1 cellular context compared by ENCODE assay signal in genomic region chr12:121128908-121129704, GRCh38.
TF ChIP-seq lines count a peak whose summit lies in the region.

No MANE protein-coding gene starts in this region.

TF ChIP-seq in K562, 482 proteins besides CTCF, POLR2A, EP300 and RAD21 (continued from another document and continues in another):
- TF ChIP-seq, protein P1, sequence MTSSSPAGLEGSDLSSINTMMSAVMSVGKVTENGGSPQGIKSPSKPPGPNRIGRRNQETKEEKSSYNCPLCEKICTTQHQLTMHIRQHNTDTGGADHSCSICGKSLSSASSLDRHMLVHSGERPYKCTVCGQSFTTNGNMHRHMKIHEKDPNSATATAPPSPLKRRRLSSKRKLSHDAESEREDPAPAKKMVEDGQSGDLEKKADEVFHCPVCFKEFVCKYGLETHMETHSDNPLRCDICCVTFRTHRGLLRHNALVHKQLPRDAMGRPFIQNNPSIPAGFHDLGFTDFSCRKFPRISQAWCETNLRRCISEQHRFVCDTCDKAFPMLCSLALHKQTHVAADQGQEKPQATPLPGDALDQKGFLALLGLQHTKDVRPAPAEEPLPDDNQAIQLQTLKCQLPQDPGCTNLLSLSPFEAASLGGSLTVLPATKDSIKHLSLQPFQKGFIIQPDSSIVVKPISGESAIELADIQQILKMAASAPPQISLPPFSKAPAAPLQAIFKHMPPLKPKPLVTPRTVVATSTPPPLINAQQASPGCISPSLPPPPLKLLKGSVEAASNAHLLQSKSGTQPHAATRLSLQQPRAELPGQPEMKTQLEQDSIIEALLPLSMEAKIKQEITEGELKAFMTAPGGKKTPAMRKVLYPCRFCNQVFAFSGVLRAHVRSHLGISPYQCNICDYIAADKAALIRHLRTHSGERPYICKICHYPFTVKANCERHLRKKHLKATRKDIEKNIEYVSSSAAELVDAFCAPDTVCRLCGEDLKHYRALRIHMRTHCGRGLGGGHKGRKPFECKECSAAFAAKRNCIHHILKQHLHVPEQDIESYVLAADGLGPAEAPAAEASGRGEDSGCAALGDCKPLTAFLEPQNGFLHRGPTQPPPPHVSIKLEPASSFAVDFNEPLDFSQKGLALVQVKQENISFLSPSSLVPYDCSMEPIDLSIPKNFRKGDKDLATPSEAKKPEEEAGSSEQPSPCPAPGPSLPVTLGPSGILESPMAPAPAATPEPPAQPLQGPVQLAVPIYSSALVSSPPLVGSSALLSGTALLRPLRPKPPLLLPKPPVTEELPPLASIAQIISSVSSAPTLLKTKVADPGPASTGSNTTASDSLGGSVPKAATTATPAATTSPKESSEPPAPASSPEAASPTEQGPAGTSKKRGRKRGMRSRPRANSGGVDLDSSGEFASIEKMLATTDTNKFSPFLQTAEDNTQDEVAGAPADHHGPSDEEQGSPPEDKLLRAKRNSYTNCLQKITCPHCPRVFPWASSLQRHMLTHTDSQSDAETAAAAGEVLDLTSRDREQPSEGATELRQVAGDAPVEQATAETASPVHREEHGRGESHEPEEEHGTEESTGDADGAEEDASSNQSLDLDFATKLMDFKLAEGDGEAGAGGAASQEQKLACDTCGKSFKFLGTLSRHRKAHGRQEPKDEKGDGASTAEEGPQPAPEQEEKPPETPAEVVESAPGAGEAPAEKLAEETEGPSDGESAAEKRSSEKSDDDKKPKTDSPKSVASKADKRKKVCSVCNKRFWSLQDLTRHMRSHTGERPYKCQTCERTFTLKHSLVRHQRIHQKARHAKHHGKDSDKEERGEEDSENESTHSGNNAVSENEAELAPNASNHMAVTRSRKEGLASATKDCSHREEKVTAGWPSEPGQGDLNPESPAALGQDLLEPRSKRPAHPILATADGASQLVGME (CRISPR knock-in tag; IDR thresholded peaks at IDR 0.05) = no peak
- no peak for TF ChIP-seq PRPF4 (IDR thresholded peaks at IDR 0.05; ENCODE audit: insufficient read depth, low read depth, low read length, poor library complexity, severe bottlenecking)
- TF ChIP-seq POLR3A (IDR thresholded peaks at IDR 0.05; ENCODE audit: borderline replicate concordance, extremely low read depth, insufficient read depth, insufficient read length) = no peak
- no peak for TF ChIP-seq ZNF512 (tag; IDR thresholded peaks at IDR 0.05)
- TF ChIP-seq XRCC4 (IDR thresholded peaks at IDR 0.05; ENCODE audit: extremely low read depth, insufficient read depth, insufficient read length) = no peak
- no peak for TF ChIP-seq NONO (IDR thresholded peaks at IDR 0.05; ENCODE audit: low read depth in 2 of 2, low read length in 1 of 2)
- no peak for TF ChIP-seq RBM14 (IDR thresholded peaks at IDR 0.05; ENCODE audit: borderline replicate concordance, insufficient read depth, low read depth, low read length)
- TF ChIP-seq, protein P2, sequence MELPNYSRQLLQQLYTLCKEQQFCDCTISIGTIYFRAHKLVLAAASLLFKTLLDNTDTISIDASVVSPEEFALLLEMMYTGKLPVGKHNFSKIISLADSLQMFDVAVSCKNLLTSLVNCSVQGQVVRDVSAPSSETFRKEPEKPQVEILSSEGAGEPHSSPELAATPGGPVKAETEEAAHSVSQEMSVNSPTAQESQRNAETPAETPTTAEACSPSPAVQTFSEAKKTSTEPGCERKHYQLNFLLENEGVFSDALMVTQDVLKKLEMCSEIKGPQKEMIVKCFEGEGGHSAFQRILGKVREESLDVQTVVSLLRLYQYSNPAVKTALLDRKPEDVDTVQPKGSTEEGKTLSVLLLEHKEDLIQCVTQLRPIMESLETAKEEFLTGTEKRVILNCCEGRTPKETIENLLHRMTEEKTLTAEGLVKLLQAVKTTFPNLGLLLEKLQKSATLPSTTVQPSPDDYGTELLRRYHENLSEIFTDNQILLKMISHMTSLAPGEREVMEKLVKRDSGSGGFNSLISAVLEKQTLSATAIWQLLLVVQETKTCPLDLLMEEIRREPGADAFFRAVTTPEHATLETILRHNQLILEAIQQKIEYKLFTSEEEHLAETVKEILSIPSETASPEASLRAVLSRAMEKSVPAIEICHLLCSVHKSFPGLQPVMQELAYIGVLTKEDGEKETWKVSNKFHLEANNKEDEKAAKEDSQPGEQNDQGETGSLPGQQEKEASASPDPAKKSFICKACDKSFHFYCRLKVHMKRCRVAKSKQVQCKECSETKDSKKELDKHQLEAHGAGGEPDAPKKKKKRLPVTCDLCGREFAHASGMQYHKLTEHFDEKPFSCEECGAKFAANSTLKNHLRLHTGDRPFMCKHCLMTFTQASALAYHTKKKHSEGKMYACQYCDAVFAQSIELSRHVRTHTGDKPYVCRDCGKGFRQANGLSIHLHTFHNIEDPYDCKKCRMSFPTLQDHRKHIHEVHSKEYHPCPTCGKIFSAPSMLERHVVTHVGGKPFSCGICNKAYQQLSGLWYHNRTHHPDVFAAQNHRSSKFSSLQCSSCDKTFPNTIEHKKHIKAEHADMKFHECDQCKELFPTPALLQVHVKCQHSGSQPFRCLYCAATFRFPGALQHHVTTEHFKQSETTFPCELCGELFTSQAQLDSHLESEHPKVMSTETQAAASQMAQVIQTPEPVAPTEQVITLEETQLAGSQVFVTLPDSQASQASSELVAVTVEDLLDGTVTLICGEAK (IDR thresholded peaks at IDR 0.05) = no peak
- TF ChIP-seq, protein P2 (CRISPR knock-in tag; IDR thresholded peaks at IDR 0.05) = 0 out of 2 replicates have a peak, but pooled peaks have one; percentile 5
- no peak for TF ChIP-seq DACH1 (IDR thresholded peaks at IDR 0.05; ENCODE audit: partially characterized antibody)
- TF ChIP-seq HSF4 (CRISPR knock-in tag; IDR thresholded peaks at IDR 0.05; ENCODE audit: borderline replicate concordance) = no peak
- no peak for TF ChIP-seq HLTF (IDR thresholded peaks at IDR 0.05)
- 0 out of 2 replicates have a peak, but pooled peaks have one; percentile 30 for TF ChIP-seq PYGO2 (tag; IDR thresholded peaks at IDR 0.05)
- no peak for TF ChIP-seq CGGBP1 (CRISPR knock-in tag; IDR thresholded peaks at IDR 0.05)
- TF ChIP-seq SRSF1 (IDR thresholded peaks at IDR 0.05; ENCODE audit: low read depth, low read length) = no peak
- TF ChIP-seq SETDB1 (IDR thresholded peaks at IDR 0.05; ENCODE audit: low read length) = no peak
- TF ChIP-seq, protein P3, sequence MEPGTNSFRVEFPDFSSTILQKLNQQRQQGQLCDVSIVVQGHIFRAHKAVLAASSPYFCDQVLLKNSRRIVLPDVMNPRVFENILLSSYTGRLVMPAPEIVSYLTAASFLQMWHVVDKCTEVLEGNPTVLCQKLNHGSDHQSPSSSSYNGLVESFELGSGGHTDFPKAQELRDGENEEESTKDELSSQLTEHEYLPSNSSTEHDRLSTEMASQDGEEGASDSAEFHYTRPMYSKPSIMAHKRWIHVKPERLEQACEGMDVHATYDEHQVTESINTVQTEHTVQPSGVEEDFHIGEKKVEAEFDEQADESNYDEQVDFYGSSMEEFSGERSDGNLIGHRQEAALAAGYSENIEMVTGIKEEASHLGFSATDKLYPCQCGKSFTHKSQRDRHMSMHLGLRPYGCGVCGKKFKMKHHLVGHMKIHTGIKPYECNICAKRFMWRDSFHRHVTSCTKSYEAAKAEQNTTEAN (CRISPR knock-in tag; IDR thresholded peaks at IDR 0.05) = no peak
- no peak for TF ChIP-seq SMAD2 (IDR thresholded peaks at IDR 0.05; ENCODE audit: low read depth, low read length)
- TF ChIP-seq ZNF3 (CRISPR knock-in tag; IDR thresholded peaks at IDR 0.05) = no peak
- no peak for TF ChIP-seq ZHX1 (conservative IDR thresholded peaks at IDR 0.05; ENCODE audit: low read length)
- no peak for TF ChIP-seq ESRRA (IDR thresholded peaks at IDR 0.05; ENCODE audit: borderline replicate concordance, low read depth)
- TF ChIP-seq CHD1 (IDR thresholded peaks at IDR 0.05; ENCODE audit: low read length) = no peak
- TF ChIP-seq ID3 (CRISPR knock-in tag; IDR thresholded peaks at IDR 0.05) = no peak
- no peak for TF ChIP-seq ID3 (tag; IDR thresholded peaks at IDR 0.05)
- TF ChIP-seq FIP1L1 (IDR thresholded peaks at IDR 0.05; ENCODE audit: low read depth, low read length, poor library complexity, severe bottlenecking) = no peak
- TF ChIP-seq, protein P4, sequence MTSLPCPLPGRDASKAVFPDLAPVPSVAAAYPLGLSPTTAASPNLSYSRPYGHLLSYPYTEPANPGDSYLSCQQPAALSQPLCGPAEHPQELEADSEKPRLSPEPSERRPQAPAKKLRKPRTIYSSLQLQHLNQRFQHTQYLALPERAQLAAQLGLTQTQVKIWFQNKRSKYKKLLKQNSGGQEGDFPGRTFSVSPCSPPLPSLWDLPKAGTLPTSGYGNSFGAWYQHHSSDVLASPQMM (CRISPR knock-in tag; IDR thresholded peaks at IDR 0.05) = no peak
- TF ChIP-seq CHD2 (IDR thresholded peaks at IDR 0.05; ENCODE audit: low read depth, low read length) = peak; percentile 28; the same call in 1 of the 2 replicates
- TF ChIP-seq MTF1 (CRISPR knock-in tag; IDR thresholded peaks at IDR 0.05; ENCODE audit: borderline replicate concordance) = no peak
- no peak for TF ChIP-seq IRF1 (CRISPR knock-in tag; IDR thresholded peaks at IDR 0.05; ENCODE audit: borderline replicate concordance)
- no peak for TF ChIP-seq ZC3H8 (IDR thresholded peaks at IDR 0.05)
- no peak for TF ChIP-seq STAG1 (CRISPR knock-in tag; IDR thresholded peaks at IDR 0.05; ENCODE audit: borderline replicate concordance)
- TF ChIP-seq SMC3 (conservative IDR thresholded peaks at IDR 0.05; ENCODE audit: insufficient read depth, low read depth, low read length) = no peak
- no peak for TF ChIP-seq ZNF239 (CRISPR knock-in tag; IDR thresholded peaks at IDR 0.05)
